11 cellular contexts compared by ENCODE assay signal in genomic region chr17:80758793-80759673, GRCh38.
DNase-seq lines count a peak whose midpoint lies in the region; ATAC-seq and TF ChIP-seq lines count a peak whose summit lies in the region.
"Had no signal": no experiment of that assay in that cellular context is flagged by ENCODE, and none has a peak within 500 bp of the region (broad histone marks: within the 10 kb centered on the region; RNA-seq: fewer than 3 reads in every experiment).

No MANE protein-coding gene starts in this region.

- H3K9me3 ChIP-seq in mammary epithelial cell (replicated peaks; ENCODE audit: insufficient read depth, low read length) (no peaks in the 10 kb centered on the region), thymus (ENCODE audit: control insufficient read depth) (no peaks in the 10 kb centered on the region), A673 (ENCODE audit: low read depth, low read length, poor library complexity, severe bottlenecking) (no peaks in the 10 kb centered on the region)
- H3K9me3 ChIP-seq: Caco-2 had no signal

- H3K9ac ChIP-seq in mammary epithelial cell (ENCODE audit: insufficient read depth, low read length): no peak overlapping the region
- H3K9ac ChIP-seq: parathyroid adenoma had no signal

- WGBS in mammary epithelial cell (ENCODE audit: low coverage, missing lambda C conversion rate): 85% methylated on average over 4 of the region's 13 CpGs
- 79% methylated on average over 13 of the region's 13 CpGs for whole genome bisulfite sequencing in thymus

- TF ChIP-seq CTCF in MCF 10A (IDR thresholded peaks at IDR 0.05; ENCODE audit: unreplicated experiment) (no peak), mammary epithelial cell (conservative IDR thresholded peaks at IDR 0.05 in 1 of 2, IDR thresholded peaks at IDR 0.05 in 1 of 2; ENCODE audit: extremely low read depth in 1 of 2, insufficient read depth in 1 of 2, low read depth in 1 of 2, low read length in 2 of 2) (no peak), A673 (conservative IDR thresholded peaks at IDR 0.05; ENCODE audit: low read depth, low read length) (no peak)

- intact Hi-C loops in MCF 10A (cut with micrococcal nuclease): no loop called here
- intact Hi-C loops in mammary epithelial cell (cut with micrococcal nuclease): no loop called here
- intact Hi-C loops in left cardiac atrium (cut with DNase I): no loop called here
- intact Hi-C loops in A673 (cut with micrococcal nuclease; ENCODE audit: unreplicated experiment): no loop called here

- H3K27ac ChIP-seq in mammary epithelial cell (ENCODE audit: insufficient read depth, low read depth, low read length) (no peak overlapping the region), thymus (ENCODE audit: low read depth) (peak overlapping the region; percentile 92), A673 (ENCODE audit: low read depth, low read length, poor library complexity, severe bottlenecking) (no peak overlapping the region)
- H3K27ac ChIP-seq: parathyroid adenoma had no signal

- peak overlapping the region; percentile 57 for H3K27ac Mint-ChIP-seq in MCF 10A (ENCODE audit: low read depth, unreplicated experiment)

- H3K4me1 ChIP-seq in mammary epithelial cell (ENCODE audit: insufficient read depth, low read length) (peaks cover 17% of the 10 kb centered on the region), thymus (ENCODE audit: control insufficient read depth, insufficient read depth, low read length) (peaks cover 52% of the 10 kb centered on the region), A673 (ENCODE audit: insufficient read depth, low read length, poor library complexity, severe bottlenecking) (peaks cover 9% of the 10 kb centered on the region)
- H3K4me1 ChIP-seq: Caco-2, parathyroid adenoma had no signal

- H3K27me3 Mint-ChIP-seq in MCF 10A (ENCODE audit: insufficient read depth, unreplicated experiment): no peaks in the 10 kb centered on the region

- BruUV-seq in MCF 10A (replicated peaks; lab: Mats Ljungman, UMichigan) (no TSS peak), mammary epithelial cell (replicated peaks; lab: Mats Ljungman, UMichigan) (no TSS peak), A673 (replicated peaks; lab: Mats Ljungman, UMichigan) (no TSS peak)

- no peak overlapping the region for H3K4me3 ChIP-seq in mammary epithelial cell (replicated peaks in 1 of 3; ENCODE audit: insufficient read depth in 1 of 3, low read depth in 2 of 3, low read length in 3 of 3)
- H3K4me3 ChIP-seq in thymus (ENCODE audit: low read length): no peak overlapping the region
- no peak overlapping the region for H3K4me3 ChIP-seq in A673 (ENCODE audit: low read depth, low read length, poor library complexity, severe bottlenecking)

- H3K9me3 Mint-ChIP-seq in MCF 10A (ENCODE audit: unreplicated experiment): no peaks in the 10 kb centered on the region

- H3K4me2 ChIP-seq in mammary epithelial cell (ENCODE audit: insufficient read depth, low read depth, low read length): no peak overlapping the region

- ATAC-seq in left cardiac atrium (peak; percentile 34 to 73), GM21515 (IDR thresholded peaks at IDR 0.05; ENCODE audit: unreplicated experiment) (no peak)

- H4K20me1 ChIP-seq in mammary epithelial cell (ENCODE audit: insufficient read depth, low read length): no peaks in the 10 kb centered on the region

- dilution Hi-C loops in mammary epithelial cell (cut with HindIII; ENCODE audit: low sequenced_read_pairs): no loop called here

- POLR2A ChIA-PET in MCF 10A (lab: Yijun Ruan, JAX) (interaction anchor here (0.7 to 0.9 kb wide), 2 partner anchors 140 to 295 kb away, joined by 3 read pairs; no protein-coding TSS in a partner anchor), HEK293T (lab: Yijun Ruan, JAX) (no interaction called here), A673 (lab: Charles Lee; ENCODE audit: low non-redundant PET) (no interaction called here)

- in situ Hi-C loops in mammary epithelial cell (cut with MboI; ENCODE audit: low sequenced_read_pairs in 2 of 2): no loop called here

- CTCF ChIA-PET in MCF 10A (lab: Yijun Ruan, JAX): interaction anchor here (0.7 to 1.0 kb wide), 2 partner anchors 17 to 28 kb away, joined by 3 read pairs; no protein-coding TSS in a partner anchor
- CTCF ChIA-PET in mammary epithelial cell (lab: Charles Lee; ENCODE audit: low non-redundant PET): no interaction called here
- CTCF ChIA-PET in HEK293T (lab: Yijun Ruan, JAX): no interaction called here
- CTCF ChIA-PET in A673 (lab: Charles Lee): no interaction called here

- peak; percentile 8 for DNase-seq in MCF 10A (ENCODE audit: unreplicated experiment)
- DNase-seq in mammary epithelial cell: no peak
- DNase-seq in activated CD4-positive, alpha-beta T cell treated with anti-CD3 and anti-CD28 coated beads, Interleukin-2, amount 50 U/mL, for 4 hours: peak; percentile 27 to 35
- DNase-seq in left cardiac atrium: no peak
- no peak for DNase-seq in HEK293T (ENCODE audit: extremely low spot score)
- DNase-seq in A673 (ENCODE audit: low spot score): no peak
- DNase-seq: Caco-2, NCI-H1048 had no signal

- H3K79me2 ChIP-seq in mammary epithelial cell (ENCODE audit: insufficient read depth, low read length): peaks cover 5% of the 10 kb centered on the region
- H3K79me2 ChIP-seq: parathyroid adenoma had no signal

- H3K4me1 Mint-ChIP-seq in MCF 10A (ENCODE audit: insufficient read depth, unreplicated experiment): peaks cover 24% of the 10 kb centered on the region

- H3K36me3 ChIP-seq in mammary epithelial cell (ENCODE audit: insufficient read depth, low read length) (peaks cover 3% of the 10 kb centered on the region), thymus (ENCODE audit: control insufficient read depth, insufficient read depth) (peaks cover 23% of the 10 kb centered on the region), A673 (ENCODE audit: insufficient read depth, low read length, poor library complexity, severe bottlenecking) (peaks cover 3% of the 10 kb centered on the region)

- no peak overlapping the region for H3K4me3 Mint-ChIP-seq in MCF 10A (ENCODE audit: unreplicated experiment)

- H2AFZ ChIP-seq in mammary epithelial cell (ENCODE audit: low read depth, low read length): no peak overlapping the region
- H2AFZ ChIP-seq: parathyroid adenoma had no signal

- H3K36me3 Mint-ChIP-seq in MCF 10A (ENCODE audit: insufficient read depth, unreplicated experiment): peaks cover 33% of the 10 kb centered on the region

- no peaks in the 10 kb centered on the region for H3K27me3 ChIP-seq in mammary epithelial cell (ENCODE audit: insufficient read depth, low read length)
- no peaks in the 10 kb centered on the region for H3K27me3 ChIP-seq in thymus (ENCODE audit: control insufficient read depth, insufficient read depth)
- H3K27me3 ChIP-seq in A673 (replicated peaks; ENCODE audit: insufficient read depth, low read depth, low read length, poor library complexity): no peaks in the 10 kb centered on the region

TF ChIP-seq in HEK293T, 16 proteins besides CTCF, POLR2A, EP300 and RAD21:
- TF ChIP-seq HDGF (IDR thresholded peaks at IDR 0.05; ENCODE audit: borderline replicate concordance) (no peak), PKNOX1 (IDR thresholded peaks at IDR 0.05) (no peak), SUZ12 (IDR thresholded peaks at IDR 0.05) (no peak), NFRKB (IDR thresholded peaks at IDR 0.05) (no peak), ELF4 (IDR thresholded peaks at IDR 0.05) (no peak), L3MBTL2 (conservative IDR thresholded peaks at IDR 0.05) (no peak), BHLHE40 (IDR thresholded peaks at IDR 0.05; ENCODE audit: borderline replicate concordance) (no peak), ZNF384 (IDR thresholded peaks at IDR 0.05) (no peak), FOXK2 (IDR thresholded peaks at IDR 0.05) (no peak)

Comparison
In these comparisons a context has a peak if more than half of its experiments do, and no peak if none do; other contexts are left out.
1. DNase-seq: peak in MCF 10A (single experiment) and activated CD4-positive, alpha-beta T cell treated with anti-CD3 and anti-CD28 coated beads, Interleukin-2, amount 50 U/mL, for 4 hours (2 of 2); none in mammary epithelial cell (single experiment), left cardiac atrium (single experiment), HEK293T (single experiment) and A673 (single experiment).